13 cellular contexts compared by ENCODE assay signal in the genomic region with DNA sequence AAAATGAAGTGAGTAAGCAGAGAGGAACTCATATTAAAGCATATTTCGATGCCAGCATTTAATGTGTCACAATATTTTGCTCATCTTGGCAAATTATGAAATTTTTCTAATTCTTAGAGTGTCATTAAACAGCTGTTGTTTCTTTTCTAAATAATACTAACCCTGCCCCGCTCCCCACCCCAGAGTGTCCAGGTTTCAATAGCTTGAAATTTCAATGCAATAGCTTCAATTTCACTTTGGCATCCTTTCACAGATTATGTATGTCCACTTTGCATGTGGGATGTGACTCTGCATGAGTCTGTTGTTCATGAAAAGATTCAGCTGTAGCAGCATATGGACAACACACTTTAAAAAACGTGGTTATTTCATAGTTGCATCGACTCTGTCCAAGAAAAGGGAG.
DNase-seq lines count a peak whose midpoint lies in the region; ATAC-seq and TF ChIP-seq lines count a peak whose summit lies in the region.
"Had no signal": no experiment of that assay in that cellular context is flagged by ENCODE, and none has a peak within 500 bp of the region (broad histone marks: within the 10 kb centered on the region; RNA-seq: fewer than 3 reads in every experiment).

No MANE protein-coding gene starts in this region.

- H3K36me3 ChIP-seq in muscle layer of duodenum (ENCODE audit: control insufficient read depth in 1 of 2, insufficient read depth in 2 of 2, low read length in 2 of 2) = no peaks in the 10 kb centered on the region
- no peaks in the 10 kb centered on the region for H3K36me3 ChIP-seq in SJCRH30
- H3K36me3 ChIP-seq: BLaER1 had no signal

- H3K4me1 ChIP-seq in muscle layer of duodenum (ENCODE audit: control insufficient read depth in 1 of 2, insufficient read depth in 2 of 2, low read length in 2 of 2) = no peaks in the 10 kb centered on the region
- H3K4me1 ChIP-seq in SJCRH30 = peaks cover 7% of the 10 kb centered on the region; the same call in 1 of the 2 replicates
- H3K4me1 ChIP-seq: BLaER1 had no signal

- no peak overlapping the region for H3K4me3 ChIP-seq in AG04450 (ENCODE audit: low read depth, low read length)
- no peak overlapping the region for H3K4me3 ChIP-seq in choroid plexus epithelial cell (ENCODE audit: low read depth, low read length)
- no peak overlapping the region for H3K4me3 ChIP-seq in muscle layer of duodenum (ENCODE audit: low read depth in 1 of 2, low read length in 2 of 2)
- no peak overlapping the region for H3K4me3 ChIP-seq in SJCRH30
- H3K4me3 ChIP-seq: BLaER1 had no signal

- DNase-seq in AG04450 (ENCODE audit: low read depth, low spot score) (peak; percentile 55), HCEC 1CT (peak; percentile 81), choroid plexus epithelial cell (ENCODE audit: low read depth) (peak; percentile 22), SJCRH30 (no peak), activated gamma-delta T cell (lab: John Stamatoyannopoulos, UW) (no peak), NCI-H1092 (lab: John Stamatoyannopoulos, UW) (no peak)
- DNase-seq: activated T-cell treated with anti-CD3 and anti-CD28 coated beads, Interleukin-2, amount 50 U/mL, for 24 hours; NCI-H2029; NCI-H510A treated with DMSO at 0.1 percent for 48 hours; posterior cingulate gyrus had no signal

- H3K27me3 ChIP-seq in AG04450 (ENCODE audit: control insufficient read depth, insufficient read depth, low read length) = no peaks in the 10 kb centered on the region
- no peaks in the 10 kb centered on the region for H3K27me3 ChIP-seq in muscle layer of duodenum (ENCODE audit: low read depth, low read length)
- H3K27me3 ChIP-seq in SJCRH30 = no peaks in the 10 kb centered on the region
- H3K27me3 ChIP-seq: BLaER1 had no signal

- no peak for ATAC-seq in HG02759 (IDR thresholded peaks at IDR 0.05; ENCODE audit: unreplicated experiment)

- no peak for TF ChIP-seq CTCF in AG04450 (IDR thresholded peaks at IDR 0.05; ENCODE audit: low read depth, low read length)
- TF ChIP-seq CTCF in choroid plexus epithelial cell (conservative IDR thresholded peaks at IDR 0.05; ENCODE audit: low read depth, low read length) = no peak

- POLR2A ChIA-PET in AG04450 (lab: Yijun Ruan, JAX) = interaction anchor here (0.5 to 1.5 kb wide), 9 partner anchors 11 to 221 kb away, joined by 3 to 31 read pairs (median 4); no protein-coding TSS in a partner anchor

- CTCF ChIA-PET in AG04450 (lab: Charles Lee) = interaction anchor here (1.1 to 2.0 kb wide), 5 partner anchors 15 to 50 kb away, joined by 3 to 9 read pairs (median 5); no protein-coding TSS in a partner anchor

- H3K9me3 ChIP-seq in AG04450 (ENCODE audit: control insufficient read depth, insufficient read depth, low read length) = no peaks in the 10 kb centered on the region
- no peaks in the 10 kb centered on the region for H3K9me3 ChIP-seq in muscle layer of duodenum (ENCODE audit: control insufficient read depth in 1 of 2, low read length in 2 of 2)
- H3K9me3 ChIP-seq in SJCRH30 (replicated peaks) = no peaks in the 10 kb centered on the region
- H3K9me3 ChIP-seq: BLaER1 had no signal

- H3K27ac ChIP-seq in AG04450 (ENCODE audit: low read depth, low read length) (peak overlapping the region; percentile 89), muscle layer of duodenum (ENCODE audit: low read length) (peak overlapping the region; percentile 13), SJCRH30 (no peak overlapping the region)
- H3K27ac ChIP-seq: BLaER1 had no signal

Comparison
In these comparisons a context has a peak if more than half of its experiments do, and no peak if none do; other contexts are left out.
1. DNase-seq: peak in AG04450 (single experiment), HCEC 1CT (single experiment) and choroid plexus epithelial cell (single experiment); none in SJCRH30 (0 of 2), activated gamma-delta T cell (single experiment) and NCI-H1092 (single experiment).